In genomic region chr6:118881440-118882313, GRCh38 we compare ENCODE assay signal across 9 cellular contexts. TPM values are rescaled to one million over a fixed set of nuclear protein-coding genes. Genes with fewer than 3 reads are reported as not detected.
A peak's percentile ranks its signal among the peaks of the same experiment; 100 is the strongest.
DNase-seq lines count a peak whose midpoint lies in the region; ATAC-seq, FAIRE-seq and TF ChIP-seq lines count a peak whose summit lies in the region.
"Had no signal": no experiment of that assay in that cellular context is flagged by ENCODE, and none has a peak within 500 bp of the region (broad histone marks: within the 10 kb centered on the region; RNA-seq: fewer than 3 reads in every experiment).

No MANE protein-coding gene starts in this region.

- 96% methylated on average over 9 of the region's 9 CpGs for WGBS in GM23248 (ENCODE audit: low coverage in 1 of 2, low lambda C conversion rate in 2 of 2, missing lambda C conversion rate in 2 of 2), 2 experiments

- H3K9me2 ChIP-seq in DOHH2 (replicated peaks; ENCODE audit: control insufficient read depth, low read length) (no peaks in the 10 kb centered on the region), GM23248 (ENCODE audit: insufficient read depth) (no peaks in the 10 kb centered on the region)

- peaks cover 17% of the 10 kb centered on the region for H3K36me3 Mint-ChIP-seq in T-cell

- FAIRE-seq in frontal cortex (lab: Jason Lieb, UNC) = no peak

- no peak overlapping the region for H2AFZ ChIP-seq in GM23248

- H3K4me1 Mint-ChIP-seq in T-cell = peaks cover 78 to 85% (median 79%) of the 10 kb centered on the region in 3 donors

- H3K27ac ChIP-seq in DOHH2 (ENCODE audit: low read depth, low read length) (peak overlapping the region; percentile 72), GM23248 (no peak overlapping the region)

- no peak for TF ChIP-seq CTCF in DOHH2 (IDR thresholded peaks at IDR 0.05; ENCODE audit: low read depth, low read length, poor library complexity, severe bottlenecking)

- peak overlapping the region; percentile 59 for H3K4me3 ChIP-seq in DOHH2 (ENCODE audit: low read length)
- no peak overlapping the region for H3K4me3 ChIP-seq in GM23248

- peaks cover 79% of the 10 kb centered on the region for H3K79me2 ChIP-seq in DOHH2 (ENCODE audit: control insufficient read depth, low read length)
- peaks cover 94% of the 10 kb centered on the region for H3K79me2 ChIP-seq in GM23248 (ENCODE audit: insufficient read depth)

- H3F3A ChIP-seq in DOHH2 (ENCODE audit: control insufficient read depth, insufficient read depth) (peaks cover 5% of the 10 kb centered on the region; the same call in 1 of the 2 replicates), GM23248 (ENCODE audit: insufficient read depth) (0 out of 2 replicates have a peak, but pooled peaks cover 6% of the 10 kb centered on the region)

- H3K4me2 ChIP-seq in DOHH2 (ENCODE audit: low read length) = peak overlapping the region; percentile 79
- H3K4me2 ChIP-seq in GM23248 (ENCODE audit: unreplicated experiment) = no peak overlapping the region

- ATAC-seq in GM19452 (IDR thresholded peaks at IDR 0.05; ENCODE audit: unreplicated experiment) (peak; percentile 83), HG03045 (IDR thresholded peaks at IDR 0.05; ENCODE audit: unreplicated experiment) (peak; percentile 86), T-cell (replicated peaks in 1 of 4) (peak in 2 of 4 experiments; percentile 41 to 42)

- H3K9me3 Mint-ChIP-seq in T-cell = no peaks in the 10 kb centered on the region

- in situ Hi-C loops in GM23248 (cut with MboI) = no loop called here

- no peak overlapping the region for H3K9ac ChIP-seq in GM23248

- H3K4me3 Mint-ChIP-seq in T-cell = peak overlapping the region; percentile 31 to 49 (median 34)

- no peaks in the 10 kb centered on the region for H3K27me3 Mint-ChIP-seq in T-cell

- H3K9me3 ChIP-seq in DOHH2 (ENCODE audit: control insufficient read depth, insufficient read depth, low read length) (no peaks in the 10 kb centered on the region), GM23248 (ENCODE audit: low read depth) (no peaks in the 10 kb centered on the region)

- H3K27ac Mint-ChIP-seq in T-cell = peak overlapping the region; percentile 42 to 66

- DNase-seq in T-cell (no peak), frontal cortex (ENCODE audit: low spot score in 2 of 2) (no peak), NCI-H2029 (lab: John Stamatoyannopoulos, UW) (no peak), GM23248 (no peak), NCI-H1048 (lab: John Stamatoyannopoulos, UW) (no peak)
- DNase-seq: Calu3 had no signal

- H3K4me1 ChIP-seq in DOHH2 (ENCODE audit: control insufficient read depth, low read length) (peaks cover 67% of the 10 kb centered on the region), GM23248 (ENCODE audit: insufficient read depth) (peaks cover 6% of the 10 kb centered on the region; the same call in 1 of the 2 replicates)

- POLR2A ChIA-PET in T-cell (lab: Charles Lee) = interaction anchor here in 1 of 2 donors (0.6 kb wide), 1 partner anchor 21 kb away, joined by 3 read pairs; no protein-coding TSS in a partner anchor

- H3K27me3 ChIP-seq in DOHH2 (ENCODE audit: control insufficient read depth, low read length) = no peaks in the 10 kb centered on the region
- no peaks in the 10 kb centered on the region for H3K27me3 ChIP-seq in GM23248 (replicated peaks; ENCODE audit: insufficient read depth)

- H3K36me3 ChIP-seq in DOHH2 (ENCODE audit: control insufficient read depth, low read length) (peaks cover 6% of the 10 kb centered on the region; the same call in 1 of the 2 replicates), GM23248 (ENCODE audit: low read depth) (no peaks in the 10 kb centered on the region)

- H4K20me1 ChIP-seq in DOHH2 (ENCODE audit: control insufficient read depth, insufficient read depth, low read depth, low read length) (no peaks in the 10 kb centered on the region), GM23248 (ENCODE audit: insufficient read depth) (no peaks in the 10 kb centered on the region)

- CTCF ChIA-PET in T-cell (lab: Charles Lee) = interaction anchor here (1.2 to 1.5 kb wide), 4 partner anchors 9 to 15 kb away, joined by 3 to 11 read pairs (median 4); no protein-coding TSS in a partner anchor

RNA-seq across cellular contexts. Expression of gene ASF1A, which starts 12.3 kb away (rescaled TPM):
- total RNA-seq in T-cell (10 to 100 TPM; 16.8 to 49.6 (median 42.5) TPM), frontal cortex (40.4 TPM)
- total RNA-seq in GM23248 (2014; rRNA removed; shearing (Covaris generic)) = 15.3 and 15.5 TPM in 2 replicates
- polyA plus RNA-seq in GM23248 (2016; fragmentation: Nextera tagmentation; extraction: Ambion mirVana) = 21.5 and 24.7 TPM in 2 replicates

RNA-seq across cellular contexts. Expression of gene MCM9, which starts 53.3 kb away (rescaled TPM):
- total RNA-seq in T-cell (10 to 100 TPM; 27.9 to 34.8 (median 31.4) TPM), frontal cortex (6.9 TPM)
- 3.2 and 7.3 TPM in 2 replicates for total RNA-seq in GM23248 (2014; rRNA removed; shearing (Covaris generic))
- polyA plus RNA-seq in GM23248 (2016; fragmentation: Nextera tagmentation; extraction: Ambion mirVana) = 6.1 and 6.2 TPM in 2 replicates
